Comparison of ENCODE assay signal across 8 cellular contexts in the genomic region with DNA sequence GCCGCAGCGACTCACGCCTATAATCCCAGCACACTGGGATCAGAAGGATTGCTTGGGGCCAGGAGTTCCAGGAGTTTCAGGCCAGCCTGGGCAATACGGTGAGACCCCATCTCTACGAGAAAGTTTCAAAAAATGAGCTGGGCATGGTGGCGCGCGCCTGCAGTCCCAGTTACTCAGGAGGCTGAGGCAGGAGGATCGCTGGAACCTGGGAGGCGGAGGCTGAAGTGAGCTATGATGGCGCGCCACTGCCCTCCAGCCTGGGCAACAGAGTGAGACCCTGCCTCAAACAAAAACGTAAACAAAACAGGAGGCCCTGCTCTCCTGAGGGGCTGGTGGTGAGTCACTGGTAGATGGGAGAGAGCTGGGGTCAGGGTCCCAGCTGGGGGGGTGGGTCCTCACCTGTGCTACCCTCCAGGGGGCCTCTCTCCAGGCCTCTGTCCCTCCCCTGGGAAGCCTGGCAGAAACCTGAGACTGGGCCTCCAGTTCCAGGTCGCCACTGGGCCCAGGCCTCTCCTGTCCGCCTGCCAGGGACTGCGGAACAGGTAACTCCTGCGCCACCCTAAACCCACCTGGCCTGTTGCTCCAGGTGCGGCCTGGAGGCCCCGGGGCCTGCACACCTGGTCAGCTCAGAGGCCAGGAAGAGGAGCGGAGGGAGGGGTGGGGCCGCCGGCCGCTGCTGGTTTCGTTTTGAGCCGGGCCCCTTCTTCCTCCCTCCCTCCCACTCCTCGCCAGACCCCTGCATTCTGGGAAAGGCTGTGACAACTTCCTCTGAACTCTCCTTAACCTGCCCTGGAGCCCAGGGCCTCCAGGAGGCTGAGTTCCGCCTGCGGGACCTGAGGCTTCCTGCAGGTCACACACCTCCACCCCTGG. TPM values are rescaled to one million over a fixed set of nuclear protein-coding genes. Genes with fewer than 3 reads are reported as not detected.
DNase-seq lines count a peak whose midpoint lies in the region; ATAC-seq and TF ChIP-seq lines count a peak whose summit lies in the region.

No MANE protein-coding gene starts in this region.

- H4K91ac ChIP-seq in IMR-90 (ENCODE audit: insufficient read depth, low read depth, low read length), result no peak overlapping the region

- peak overlapping the region; percentile 3 to 78 (median 71) for H3K4me3 Mint-ChIP-seq in CD8-positive, alpha-beta memory T cell
- peak overlapping the region; percentile 66 for H3K4me3 Mint-ChIP-seq in central memory CD8-positive, alpha-beta T cell

- H2BK120ac ChIP-seq in IMR-90 (ENCODE audit: low read depth, low read length), result no peak overlapping the region

- H3K27me3 ChIP-seq in CD8-positive, alpha-beta memory T cell (ENCODE audit: insufficient read depth, low read length, poor library complexity, severe bottlenecking), result no peaks in the 10 kb centered on the region
- H3K27me3 ChIP-seq in IMR-90 (ENCODE audit: control insufficient read depth, insufficient read depth, low read length) (no peaks in the 10 kb centered on the region), ovary (no peaks in the 10 kb centered on the region)

- no peak overlapping the region for H2BK15ac ChIP-seq in IMR-90 (ENCODE audit: low read depth, low read length)

- no peak overlapping the region for H3K4me2 ChIP-seq in IMR-90 (ENCODE audit: low read depth, low read length)

- H2AFZ ChIP-seq in IMR-90 (replicated peaks; ENCODE audit: low read length, poor library complexity), result peak overlapping the region; percentile 26

- peak overlapping the region; percentile 51 for H3K27ac ChIP-seq in CD8-positive, alpha-beta memory T cell (ENCODE audit: low read depth, low read length)
- H3K27ac ChIP-seq in IMR-90 (ENCODE audit: insufficient read depth, low read length) (no peak overlapping the region), ovary (no peak overlapping the region)

- H3K4ac ChIP-seq in IMR-90 (ENCODE audit: low read depth, low read length), result no peak overlapping the region

- H2AK9ac ChIP-seq in IMR-90 (replicated peaks; ENCODE audit: low read depth, low read length, poor library complexity), result no peak overlapping the region

- DNase-seq in CD8-positive, alpha-beta memory T cell, result peak in 3 of 5 donors; percentile 46 to 64 (median 50)
- no peak for DNase-seq in IMR-90
- DNase-seq in central memory CD8-positive, alpha-beta T cell (ENCODE audit: low spot score in 2 of 2), result peak in 1 of 2 donors; percentile 42
- peak in 4 of 5 donors; percentile 46 to 69 (median 52) for DNase-seq in ovary
- DNase-seq in iPS-NIHi11 (ENCODE audit: low spot score), result no peak
- no peak for DNase-seq in GM19240 (ENCODE audit: insufficient read length, low spot score)
- DNase-seq in anterior cingulate cortex (lab: John Stamatoyannopoulos, UW), result no peak

- H3K79me1 ChIP-seq in IMR-90 (ENCODE audit: low read depth in 1 of 2, low read length in 2 of 2), result no peaks in the 10 kb centered on the region

- no peak overlapping the region for H2AK5ac ChIP-seq in IMR-90 (ENCODE audit: low read depth, low read length)

- H4K5ac ChIP-seq in IMR-90 (ENCODE audit: low read depth, low read length), result no peak overlapping the region

- WGBS in IMR-90 (ENCODE audit: extremely low coverage in 2 of 2, insufficient read length in 1 of 2), 2 experiments, result 77% methylated on average over 18 of the region's 28 CpGs; no CpG with 5 or more reads in 1 of the 2 experiments
- WGBS in ovary, 3 donors, result 49 to 51% (median 51%) methylated on average over 28 of the region's 28 CpGs

- dilution Hi-C loops in IMR-90 (cut with HindIII; ENCODE audit: low sequenced_read_pairs, unreplicated experiment), result no loop called here

- 0 out of 2 replicates have a peak, but pooled peaks cover 3% of the 10 kb centered on the region for H4K20me1 ChIP-seq in IMR-90 (ENCODE audit: insufficient read depth, low read length)

- H3K27me3 Mint-ChIP-seq in CD8-positive, alpha-beta memory T cell, result no peaks in the 10 kb centered on the region
- no peaks in the 10 kb centered on the region for H3K27me3 Mint-ChIP-seq in central memory CD8-positive, alpha-beta T cell

- no peak overlapping the region for H3K9ac ChIP-seq in IMR-90 (ENCODE audit: low read depth, low read length)

- H3K9me3 Mint-ChIP-seq in CD8-positive, alpha-beta memory T cell, result no peaks in the 10 kb centered on the region
- H3K9me3 Mint-ChIP-seq in central memory CD8-positive, alpha-beta T cell, result no peaks in the 10 kb centered on the region

- peaks cover 34 to 62% (median 41%) of the 10 kb centered on the region in 3 donors for H3K4me1 Mint-ChIP-seq in CD8-positive, alpha-beta memory T cell
- H3K4me1 Mint-ChIP-seq in central memory CD8-positive, alpha-beta T cell, result peaks cover 34% of the 10 kb centered on the region

- TF ChIP-seq POLR2A in IMR-90 (IDR thresholded peaks at IDR 0.05; ENCODE audit: low read depth, low read length) (no peak), ovary (IDR thresholded peaks at IDR 0.05) (no peak)

- CTCF ChIA-PET in CD8-positive, alpha-beta memory T cell (lab: Charles Lee), result no interaction called here
- CTCF ChIA-PET in IMR-90 (lab: Yijun Ruan, JAX), result no interaction called here

- H3K4me1 ChIP-seq in CD8-positive, alpha-beta memory T cell (ENCODE audit: insufficient read depth, low read length), result peaks cover 63% of the 10 kb centered on the region
- peaks cover 2% of the 10 kb centered on the region; the same call in 1 of the 2 replicates for H3K4me1 ChIP-seq in IMR-90 (ENCODE audit: control insufficient read depth, insufficient read depth, low read length)
- peaks cover 3% of the 10 kb centered on the region for H3K4me1 ChIP-seq in ovary (ENCODE audit: insufficient read depth)

- TF ChIP-seq RAD21 in IMR-90 (IDR thresholded peaks at IDR 0.05; ENCODE audit: low read length), result no peak

- no peak overlapping the region for H2BK5ac ChIP-seq in IMR-90 (ENCODE audit: low read depth, low read length, poor library complexity, severe bottlenecking)

- H3K36me3 ChIP-seq in CD8-positive, alpha-beta memory T cell (ENCODE audit: insufficient read depth, low read length), result no peaks in the 10 kb centered on the region
- peaks cover 3% of the 10 kb centered on the region; the same call in 1 of the 2 replicates for H3K36me3 ChIP-seq in IMR-90 (ENCODE audit: control insufficient read depth, insufficient read depth, low read length)
- H3K36me3 ChIP-seq in ovary, result no peaks in the 10 kb centered on the region

- TF ChIP-seq CTCF in IMR-90 (conservative IDR thresholded peaks at IDR 0.05; ENCODE audit: low read depth, low read length) (no peak), ovary (IDR thresholded peaks at IDR 0.05) (no peak)

- H3K14ac ChIP-seq in IMR-90 (replicated peaks; ENCODE audit: low read depth, low read length), result no peak overlapping the region

- H4K8ac ChIP-seq in IMR-90 (ENCODE audit: low read depth in 2 of 2, low read length in 2 of 2), result no peak overlapping the region

- peak overlapping the region; percentile 38 to 95 (median 91) for H3K27ac Mint-ChIP-seq in CD8-positive, alpha-beta memory T cell
- peak overlapping the region; percentile 87 for H3K27ac Mint-ChIP-seq in central memory CD8-positive, alpha-beta T cell (ENCODE audit: low read depth)

- no peaks in the 10 kb centered on the region for H3K36me3 Mint-ChIP-seq in CD8-positive, alpha-beta memory T cell
- peaks cover 5% of the 10 kb centered on the region for H3K36me3 Mint-ChIP-seq in central memory CD8-positive, alpha-beta T cell (ENCODE audit: insufficient read depth)

- in situ Hi-C loops in IMR-90 (cut with MboI; ENCODE audit: low sequenced_read_pairs), result no loop called here

- peak overlapping the region; percentile 22 for H3K4me3 ChIP-seq in CD8-positive, alpha-beta memory T cell (ENCODE audit: low read length)
- H3K4me3 ChIP-seq in IMR-90 (ENCODE audit: insufficient read depth, low read depth, low read length) (no peak overlapping the region), ovary (no peak overlapping the region)

- H3K9me3 ChIP-seq in CD8-positive, alpha-beta memory T cell (ENCODE audit: low read length), result no peaks in the 10 kb centered on the region
- H3K9me3 ChIP-seq in IMR-90 (ENCODE audit: control insufficient read depth, insufficient read depth, low read length), result no peaks in the 10 kb centered on the region
- no peaks in the 10 kb centered on the region for H3K9me3 ChIP-seq in ovary

- H3K18ac ChIP-seq in IMR-90 (ENCODE audit: low read depth, low read length), result no peak overlapping the region

- H3K9me1 ChIP-seq in IMR-90 (ENCODE audit: insufficient read depth, low read length), result no peaks in the 10 kb centered on the region

- no peak overlapping the region for H3K56ac ChIP-seq in IMR-90 (ENCODE audit: extremely low read depth, insufficient read depth, low read length)

- TF ChIP-seq EP300 in ovary (IDR thresholded peaks at IDR 0.05), result no peak

- POLR2A ChIA-PET in CD8-positive, alpha-beta memory T cell (lab: Charles Lee), result interaction anchor here (0.5 to 1.5 kb wide), 3 partner anchors 18 to 39 kb away, joined by 3 to 7 read pairs (median 6); a partner anchor contains a TSS
- POLR2A ChIA-PET in IMR-90 (lab: Charles Lee; ENCODE audit: unreplicated experiment), result no interaction called here

- BruUV-seq in IMR-90 (replicated peaks; lab: Mats Ljungman, UMichigan), result no TSS peak

- H3K23ac ChIP-seq in IMR-90 (ENCODE audit: low read depth, low read length), result no peak overlapping the region

- intact Hi-C loops in IMR-90 (cut with micrococcal nuclease) (no loop called here), ovary (cut with DNase I) (no loop called here)

- H2BK20ac ChIP-seq in IMR-90 (ENCODE audit: low read depth, low read length), result no peak overlapping the region

- ATAC-seq in IMR-90 (ENCODE audit: low read depth), result no peak
- ATAC-seq in central memory CD8-positive, alpha-beta T cell (replicated peaks; ENCODE audit: extremely low read depth, poor library complexity, severe bottlenecking), result peak; percentile 35
- ATAC-seq in HG02588 (IDR thresholded peaks at IDR 0.05; ENCODE audit: unreplicated experiment), result no peak

TF ChIP-seq in IMR-90, 13 proteins besides CTCF, POLR2A, EP300 and RAD21 (continues in another document):
- TF ChIP-seq FOS (IDR thresholded peaks at IDR 0.05; ENCODE audit: low read depth, low read length) (no peak), MAZ (IDR thresholded peaks at IDR 0.05; ENCODE audit: borderline replicate concordance, low read depth, low read length) (no peak), BHLHE40 (IDR thresholded peaks at IDR 0.05; ENCODE audit: low read depth, low read length) (no peak)

RNA-seq across cellular contexts. Expression of a gene that starts 17.2 kb away (rescaled TPM):
- total RNA-seq in CD8-positive, alpha-beta memory T cell, result 10 to 100 TPM; 44.1 to 46.8 TPM
- polyA plus RNA-seq in CD8-positive, alpha-beta memory T cell, result 86.1 TPM
- total RNA-seq in IMR-90 (2012; rRNA removed) (3.2 and 4.2 TPM in 2 replicates), ovary (10 to 100 TPM; 25.0 to 56.4 (median 38.7) TPM)
- polyA plus RNA-seq in IMR-90 (2012; rRNA removed) (10.3 and 14.7 TPM in 2 replicates), ovary (10 to 100 TPM in 1 of 2 donors, 1 to 10 TPM in 1; 9.1 to 16.8 TPM)
- 6.9 and 17.2 TPM in 2 replicates for polyA plus RNA-seq in IMR-90 (2012; cell fraction: cytosol; rRNA removed)
- 22.8 and 55.1 TPM in 2 replicates for polyA plus RNA-seq in IMR-90 (2012; cell fraction: nucleus; rRNA removed; ENCODE audit: low replicate concordance)

RNA-seq across cellular contexts. Expression of a gene that starts 40.0 kb away (rescaled TPM):
- total RNA-seq in CD8-positive, alpha-beta memory T cell, result 100 to 1,000 TPM; 161 to 164 TPM
- 122 TPM for polyA plus RNA-seq in CD8-positive, alpha-beta memory T cell
- total RNA-seq in IMR-90 (2012; rRNA removed) (107 and 115 TPM in 2 replicates), ovary (100 to 1,000 TPM in 5 of 7 donors, 10 to 100 TPM in 2; 39.9 to 130 (median 116) TPM)
- polyA plus RNA-seq in IMR-90 (2012; rRNA removed) (151 and 196 TPM in 2 replicates), ovary (100 to 1,000 TPM; 108 to 136 TPM)
- polyA plus RNA-seq in IMR-90 (2012; cell fraction: cytosol; rRNA removed), result 175 and 201 TPM in 2 replicates
- polyA plus RNA-seq in IMR-90 (2012; cell fraction: nucleus; rRNA removed; ENCODE audit: low replicate concordance), result 144 and 291 TPM in 2 replicates

Comparison
In these comparisons a context has a peak if more than half of its experiments do, and no peak if none do; other contexts are left out.
1. DNase-seq: peak in CD8-positive, alpha-beta memory T cell (3 of 5) and ovary (4 of 5); none in IMR-90 (single experiment), iPS-NIHi11 (single experiment), GM19240 (single experiment) and anterior cingulate cortex (0 of 58).